Comparison of ENCODE assay signal across 9 cellular contexts in genomic region chr19:7355151-7355845, GRCh38. TPM values are rescaled to one million over a fixed set of nuclear protein-coding genes. Genes with fewer than 3 reads are reported as not detected.
DNase-seq lines count a peak whose midpoint lies in the region; ATAC-seq and TF ChIP-seq lines count a peak whose summit lies in the region.
"Had no signal": no experiment of that assay in that cellular context is flagged by ENCODE, and none has a peak within 500 bp of the region (broad histone marks: within the 10 kb centered on the region; RNA-seq: fewer than 3 reads in every experiment).

No MANE protein-coding gene starts in this region.

- TF ChIP-seq CTCF in Panc1 (IDR thresholded peaks at IDR 0.05) (no peak), fibroblast of lung (conservative IDR thresholded peaks at IDR 0.05 in 1 of 2, IDR thresholded peaks at IDR 0.05 in 1 of 2; ENCODE audit: low read depth in 1 of 2, low read length in 2 of 2) (no peak)

- intact Hi-C loops in Panc1 (cut with micrococcal nuclease; ENCODE audit: unreplicated experiment), result no loop called here

- POLR2A ChIA-PET in Panc1 (lab: Charles Lee), result no interaction called here

- DNase-seq in EH (ENCODE audit: low read depth), result peak; percentile 60
- no peak for DNase-seq in Panc1 (ENCODE audit: low read depth, low spot score)
- peak; percentile 27 to 52 for DNase-seq in fibroblast of lung (ENCODE audit: low read depth in 2 of 2)
- peak; percentile 22 for DNase-seq in skeletal muscle cell (ENCODE audit: low read depth)
- DNase-seq in COR-L47 (lab: John Stamatoyannopoulos, UW), result no peak
- DNase-seq in kidney tubule cell (ENCODE audit: low spot score), result no peak
- no peak for DNase-seq in A172 (ENCODE audit: low spot score)
- DNase-seq: activated CD4-positive, alpha-beta T cell treated with anti-CD3 and anti-CD28 coated beads, Interleukin-2, amount 10 ng/mL, durations not matched to agents 24 days and 14 days; stimulated activated CD4-positive, alpha-beta T cell treated with anti-CD3 and anti-CD28 coated beads, Interleukin-2, amount 100 ng/mL, for 48 hours had no signal

- no peaks in the 10 kb centered on the region for H3K27me3 ChIP-seq in Panc1 (ENCODE audit: control insufficient read depth, insufficient read depth, low read length)
- H3K27me3 ChIP-seq in fibroblast of lung (ENCODE audit: control insufficient read depth, insufficient read depth, low read length), result no peaks in the 10 kb centered on the region

- no peaks in the 10 kb centered on the region for H3K9me3 ChIP-seq in Panc1 (ENCODE audit: control insufficient read depth, insufficient read depth, low read depth, low read length)
- H3K9me3 ChIP-seq in fibroblast of lung (ENCODE audit: control insufficient read depth, insufficient read depth, low read depth, low read length), result no peaks in the 10 kb centered on the region

- H3K36me3 ChIP-seq in Panc1 (ENCODE audit: control insufficient read depth, insufficient read depth, low read length), result no peaks in the 10 kb centered on the region
- H3K36me3 ChIP-seq in fibroblast of lung (ENCODE audit: control insufficient read depth, insufficient read depth, low read length), result no peaks in the 10 kb centered on the region

- ATAC-seq in Panc1, result peak; percentile 55

- H3K4me1 ChIP-seq in Panc1 (ENCODE audit: control insufficient read depth, insufficient read depth, low read length), result no peaks in the 10 kb centered on the region
- H3K4me1 ChIP-seq in fibroblast of lung (ENCODE audit: control insufficient read depth, extremely low read depth, insufficient read depth, low read length), result no peaks in the 10 kb centered on the region

- no peaks in the 10 kb centered on the region for H3K79me2 ChIP-seq in fibroblast of lung (ENCODE audit: control insufficient read depth, insufficient read depth, low read length)

- no peak overlapping the region for H3K4me3 ChIP-seq in Panc1 (ENCODE audit: low read depth in 2 of 2, low read length in 2 of 2)
- no peak overlapping the region for H3K4me3 ChIP-seq in fibroblast of lung (replicated peaks in 1 of 4; ENCODE audit: control extremely low read depth in 1 of 4, insufficient read depth in 1 of 4, low read depth in 3 of 4, low read length in 4 of 4)
- H3K4me3 ChIP-seq in skeletal muscle cell (ENCODE audit: low read depth, low read length), result no peak overlapping the region

- CTCF ChIA-PET in Panc1 (lab: Charles Lee), result no interaction called here

- in situ Hi-C loops in Panc1 (cut with HindIII; ENCODE audit: low pct_unique_long_range_greater_than_20kb, low sequenced_read_pairs), result no loop called here

- H3K27ac ChIP-seq in Panc1 (ENCODE audit: low read length) (no peak overlapping the region), fibroblast of lung (ENCODE audit: insufficient read depth, low read length) (no peak overlapping the region)

- no TSS peak for BruUV-seq in Panc1 (replicated peaks; lab: Mats Ljungman, UMichigan)

- no peak overlapping the region for H3K4me2 ChIP-seq in fibroblast of lung (ENCODE audit: extremely low read depth, insufficient read depth, low read length)

- no peaks in the 10 kb centered on the region for H4K20me1 ChIP-seq in fibroblast of lung (ENCODE audit: control insufficient read depth, extremely low read depth, insufficient read depth, low read length)

- no peak overlapping the region for H2AFZ ChIP-seq in fibroblast of lung (ENCODE audit: low read length)

- no peak overlapping the region for H3K9ac ChIP-seq in fibroblast of lung (ENCODE audit: insufficient read depth, low read length)

RNA-seq across cellular contexts. Expression of gene ARHGEF18, which starts 6.6 kb away (rescaled TPM):
- 39.1 TPM for total RNA-seq in Panc1 (2021; ENCODE audit: unreplicated experiment)
- polyA plus RNA-seq in Panc1 (2012; ENCODE audit: insufficient read length), result 31.9 TPM
- total RNA-seq in fibroblast of lung, result 33.1 and 45.1 TPM in 2 replicates
- polyA plus RNA-seq in fibroblast of lung, result 6.1 and 7.8 TPM in 2 replicates
- polyA plus RNA-seq in fibroblast of lung (2012), result 19.8 and 20.8 TPM in 2 replicates
- polyA minus RNA-seq in fibroblast of lung (ENCODE audit: low replicate concordance), result 5.6 and 11.1 TPM in 2 replicates
- total RNA-seq in A172 (2014; rRNA removed; shearing (Covaris generic)), result 29.0 and 35.7 TPM in 2 replicates

Comparison
In these comparisons a context has a peak if more than half of its experiments do, and no peak if none do; other contexts are left out.
1. DNase-seq: peak in EH (single experiment), fibroblast of lung (2 of 2) and skeletal muscle cell (single experiment); none in Panc1 (single experiment), COR-L47 (single experiment), kidney tubule cell (single experiment) and A172 (single experiment).